ENCODE assay signal across 1 cellular context in genomic region chr14:54564799-54565235, GRCh38.
TF ChIP-seq lines count a peak whose summit lies in the region.

No MANE protein-coding gene starts in this region.

TF ChIP-seq in HepG2, 621 proteins besides CTCF, POLR2A, EP300 and RAD21 (continued from another document and continues in another):
- TF ChIP-seq SAFB2 (CRISPR knock-in tag; IDR thresholded peaks at IDR 0.05; ENCODE audit: borderline replicate concordance, low read depth): no peak
- no peak for TF ChIP-seq HOXA7 (CRISPR knock-in tag; IDR thresholded peaks at IDR 0.05)
- TF ChIP-seq PPARG (CRISPR knock-in tag; conservative IDR thresholded peaks at IDR 0.05): no peak
- TF ChIP-seq NFKBIZ (CRISPR knock-in tag; IDR thresholded peaks at IDR 0.05): no peak
- no peak for TF ChIP-seq GABPA (IDR thresholded peaks at IDR 0.05; ENCODE audit: low read depth, low read length)
- TF ChIP-seq GABPA (CRISPR knock-in tag; IDR thresholded peaks at IDR 0.05; ENCODE audit: low read depth): no peak
- peak; percentile 44; the same call in 1 of the 2 replicates for TF ChIP-seq ZNF878 (CRISPR knock-in tag; IDR thresholded peaks at IDR 0.05)
- TF ChIP-seq ELF1 (CRISPR knock-in tag; IDR thresholded peaks at IDR 0.05): no peak
- TF ChIP-seq ZBTB7A (CRISPR knock-in tag; IDR thresholded peaks at IDR 0.05): no peak
- TF ChIP-seq ZNF7 (CRISPR knock-in tag; IDR thresholded peaks at IDR 0.05): no peak
- no peak for TF ChIP-seq KIAA2018 (CRISPR knock-in tag; IDR thresholded peaks at IDR 0.05; ENCODE audit: borderline replicate concordance)
- TF ChIP-seq CENPBD1 (CRISPR knock-in tag; IDR thresholded peaks at IDR 0.05; ENCODE audit: borderline replicate concordance, low read depth): no peak
- no peak for TF ChIP-seq HNF4G (IDR thresholded peaks at IDR 0.05; ENCODE audit: borderline replicate concordance, low read depth, low read length)
- TF ChIP-seq HNF4G (CRISPR knock-in tag; IDR thresholded peaks at IDR 0.05; ENCODE audit: borderline replicate concordance, low read depth): no peak
- TF ChIP-seq ZEB1 (IDR thresholded peaks at IDR 0.05; ENCODE audit: insufficient replicate concordance, low read depth): no peak
- TF ChIP-seq ZHX2 (IDR thresholded peaks at IDR 0.05; ENCODE audit: low read depth): no peak
- TF ChIP-seq ZHX2 (CRISPR knock-in tag; IDR thresholded peaks at IDR 0.05; ENCODE audit: borderline replicate concordance): peak; percentile 28; the same call in 1 of the 2 replicates
- TF ChIP-seq ZNF343 (CRISPR knock-in tag; IDR thresholded peaks at IDR 0.05): no peak
- no peak for TF ChIP-seq PRDM10 (CRISPR knock-in tag; IDR thresholded peaks at IDR 0.05; ENCODE audit: low read depth)
- TF ChIP-seq KLF9 (CRISPR knock-in tag; IDR thresholded peaks at IDR 0.05; ENCODE audit: low read depth): no peak
- 0 out of 2 replicates have a peak, but pooled peaks have one; percentile 15 for TF ChIP-seq KDM4B (CRISPR knock-in tag; IDR thresholded peaks at IDR 0.05)
- no peak for TF ChIP-seq ZNF124 (CRISPR knock-in tag; IDR thresholded peaks at IDR 0.05)
- TF ChIP-seq TARDBP (CRISPR knock-in tag; IDR thresholded peaks at IDR 0.05): peak; percentile 48; the same call in 1 of the 2 replicates
- TF ChIP-seq HOXA3 (CRISPR knock-in tag; IDR thresholded peaks at IDR 0.05): no peak
- no peak for TF ChIP-seq ZNF883 (CRISPR knock-in tag; IDR thresholded peaks at IDR 0.05; ENCODE audit: not compliant biosample characterization)
- TF ChIP-seq SP5 (CRISPR knock-in tag; IDR thresholded peaks at IDR 0.05; ENCODE audit: borderline replicate concordance, low read depth): no peak
- TF ChIP-seq ZNF407 (CRISPR knock-in tag; IDR thresholded peaks at IDR 0.05; ENCODE audit: not compliant biosample characterization): no peak
